ENCODE assay signal across 8 cellular contexts in the genomic region with DNA sequence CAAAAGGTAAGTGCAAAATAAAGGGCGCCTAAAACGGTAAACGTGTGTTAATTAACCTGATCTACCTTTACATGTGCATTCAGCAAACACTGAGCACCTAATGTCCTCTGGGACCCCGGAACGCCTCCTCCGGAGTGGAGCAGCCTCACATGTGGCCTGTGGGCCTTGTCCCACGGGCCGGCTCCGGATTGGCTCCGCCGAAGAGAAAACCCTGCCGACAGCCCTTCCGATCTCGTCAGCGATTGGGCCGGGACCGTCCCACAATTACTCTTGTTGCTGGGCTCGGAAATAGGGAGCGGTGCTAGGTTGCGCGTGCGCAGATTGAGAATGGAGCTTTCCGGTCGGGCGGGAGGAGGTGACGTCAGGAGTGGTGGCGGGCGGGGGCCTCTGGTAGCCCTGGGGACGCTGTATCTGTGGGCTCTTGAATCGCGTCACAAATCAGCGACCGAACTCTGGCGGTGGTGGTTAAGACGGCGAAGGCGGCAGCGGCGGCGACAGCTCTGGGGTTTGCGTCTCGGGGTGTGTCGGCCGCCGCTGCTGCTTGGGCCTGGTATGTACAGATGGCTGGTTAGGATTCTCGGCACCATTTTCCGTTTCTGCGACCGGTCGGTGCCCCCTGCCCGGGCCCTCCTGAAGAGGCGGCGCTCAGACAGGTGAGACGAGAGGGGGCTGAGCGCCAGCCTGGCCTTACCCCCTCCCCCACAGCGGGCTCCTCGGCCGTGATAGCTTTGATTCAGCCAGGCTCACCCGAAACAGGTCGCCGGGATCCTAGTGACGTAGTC. TPM values are rescaled to one million over a fixed set of nuclear protein-coding genes. Genes with fewer than 3 reads are reported as not detected.
DNase-seq lines count a peak whose midpoint lies in the region; ATAC-seq and TF ChIP-seq lines count a peak whose summit lies in the region.

A gene (plus strand): TSS at position 434 of the 782 bp plus-strand sequence. CDS start 119 bp downstream, at position 553.

- no peaks in the 10 kb centered on the region for H3K36me3 Mint-ChIP-seq in T-helper 17 cell (ENCODE audit: low read depth)

- peak within 1 kb of the TSS; percentile 94 for H3K27ac Mint-ChIP-seq in T-helper 17 cell

- H3K36me3 ChIP-seq in upper lobe of right lung, result peaks cover 6% of the 10 kb centered on the region

- H3K27me3 ChIP-seq in upper lobe of right lung, result no peaks in the 10 kb centered on the region

- H3K9me3 ChIP-seq in T-helper 17 cell (ENCODE audit: control insufficient read depth, low read length, poor library complexity, severe bottlenecking) (no peaks in the 10 kb centered on the region), upper lobe of right lung (no peaks in the 10 kb centered on the region)

- peak within 1 kb of the TSS; percentile 99 for H3K4me3 ChIP-seq in upper lobe of right lung

- peaks cover 14% of the 10 kb centered on the region for H3K4me1 ChIP-seq in upper lobe of right lung

- ATAC-seq in HG02885 (IDR thresholded peaks at IDR 0.05; ENCODE audit: poor library complexity, unreplicated experiment), result peak; percentile 98
- peak; percentile 93 for ATAC-seq in T-helper 17 cell
- ATAC-seq in left cardiac atrium, result peak; percentile 98
- peak; percentile 98 for ATAC-seq in upper lobe of right lung

- H3K4me3 Mint-ChIP-seq in T-helper 17 cell, result peak within 1 kb of the TSS; percentile 88

- peaks cover 22% of the 10 kb centered on the region for H3K4me1 Mint-ChIP-seq in T-helper 17 cell

- peak within 1 kb of the TSS; percentile 99 for H3K27ac ChIP-seq in upper lobe of right lung

- TF ChIP-seq CTCF in upper lobe of right lung (IDR thresholded peaks at IDR 0.05), result no peak

- peak; percentile 75 for TF ChIP-seq POLR2A in GM15510 (IDR thresholded peaks at IDR 0.05; ENCODE audit: borderline replicate concordance, extremely low read depth, insufficient read length)

- intact Hi-C loops in left cardiac atrium (cut with DNase I), result no loop called here
- intact Hi-C loops in posterior vena cava (cut with DNase I), result no loop called here
- intact Hi-C loops in upper lobe of right lung (cut with DNase I), result no loop called here

- DNase-seq in NCI-H1694 treated with DMSO at 0.1 percent for 48 hours (lab: John Stamatoyannopoulos, UW), result peak; percentile 98
- DNase-seq in T-helper 17 cell, result peak; percentile 97 to 99 (median 98)
- DNase-seq in amygdala (lab: John Stamatoyannopoulos, UW), result peak; percentile 89 to 100 (median 99)
- DNase-seq in left cardiac atrium, result peak; percentile 99
- DNase-seq in posterior vena cava (ENCODE audit: low spot score), result peak; percentile 100
- DNase-seq in upper lobe of right lung, result peak; percentile 100

- H3K27me3 Mint-ChIP-seq in T-helper 17 cell, result no peaks in the 10 kb centered on the region

RNA-seq across cellular contexts. Expression of the gene that starts here (rescaled TPM):
- 10 to 100 TPM; 48.5 to 64.6 TPM for total RNA-seq in T-helper 17 cell
- 10 to 100 TPM; 25.4 to 28.9 TPM for total RNA-seq in left cardiac atrium
- 10 to 100 TPM; 29.3 to 33.0 TPM for total RNA-seq in posterior vena cava
- 42.0 TPM for total RNA-seq in upper lobe of right lung

Comparison
In these comparisons a context has a peak if more than half of its experiments do, and no peak if none do; other contexts are left out.
1. Peak in every context shown above with its lines: DNase-seq, ATAC-seq, H3K4me3 ChIP-seq and H3K27ac ChIP-seq.